ENCODE assay signal across 1 cellular context in the genomic region with DNA sequence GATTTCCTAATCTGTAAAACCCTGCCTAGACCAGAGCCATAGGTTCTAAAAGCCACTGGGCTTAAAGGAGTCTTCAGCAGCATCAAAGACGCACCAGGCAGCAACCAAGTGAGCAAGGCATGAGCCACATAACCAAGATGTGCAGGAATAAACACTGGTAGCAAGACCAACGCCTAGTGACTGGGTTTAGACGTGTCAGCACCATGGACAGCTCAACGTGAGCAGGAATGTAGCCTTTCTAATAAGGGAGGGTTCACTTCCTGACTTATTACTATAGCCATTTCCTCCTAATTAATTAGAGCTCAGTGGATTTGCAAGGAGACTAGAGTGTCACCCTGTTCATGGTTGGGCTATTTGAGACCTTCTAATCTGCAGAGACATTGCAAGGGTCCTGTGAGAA.
A peak's percentile ranks its signal among the peaks of the same experiment; 100 is the strongest.
TF ChIP-seq lines count a peak whose summit lies in the region.

No MANE protein-coding gene starts in this region.

TF ChIP-seq in WTC11, 78 proteins besides CTCF, POLR2A, EP300 and RAD21 (continued from another document):
- no peak for TF ChIP-seq NR2C2 (CRISPR knock-in tag; IDR thresholded peaks at IDR 0.05)
- no peak for TF ChIP-seq USF1 (CRISPR knock-in tag; IDR thresholded peaks at IDR 0.05)
- TF ChIP-seq ZNF416 (CRISPR knock-in tag; IDR thresholded peaks at IDR 0.05): no peak
- TF ChIP-seq, protein P1, sequence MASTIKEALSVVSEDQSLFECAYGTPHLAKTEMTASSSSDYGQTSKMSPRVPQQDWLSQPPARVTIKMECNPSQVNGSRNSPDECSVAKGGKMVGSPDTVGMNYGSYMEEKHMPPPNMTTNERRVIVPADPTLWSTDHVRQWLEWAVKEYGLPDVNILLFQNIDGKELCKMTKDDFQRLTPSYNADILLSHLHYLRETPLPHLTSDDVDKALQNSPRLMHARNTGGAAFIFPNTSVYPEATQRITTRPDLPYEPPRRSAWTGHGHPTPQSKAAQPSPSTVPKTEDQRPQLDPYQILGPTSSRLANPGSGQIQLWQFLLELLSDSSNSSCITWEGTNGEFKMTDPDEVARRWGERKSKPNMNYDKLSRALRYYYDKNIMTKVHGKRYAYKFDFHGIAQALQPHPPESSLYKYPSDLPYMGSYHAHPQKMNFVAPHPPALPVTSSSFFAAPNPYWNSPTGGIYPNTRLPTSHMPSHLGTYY (CRISPR knock-in tag; IDR thresholded peaks at IDR 0.05): no peak
- TF ChIP-seq ZNF232 (CRISPR knock-in tag; IDR thresholded peaks at IDR 0.05): 0 out of 2 replicates have a peak, but pooled peaks have one; percentile 83
- TF ChIP-seq ELF4 (CRISPR knock-in tag; IDR thresholded peaks at IDR 0.05; ENCODE audit: low read depth): no peak
- no peak for TF ChIP-seq CREB1 (CRISPR knock-in tag; IDR thresholded peaks at IDR 0.05)
- peak; percentile 93 for TF ChIP-seq TEAD4 (CRISPR knock-in tag; IDR thresholded peaks at IDR 0.05)
- 0 out of 2 replicates have a peak, but pooled peaks have one; percentile 35 for TF ChIP-seq SP1 (CRISPR knock-in tag; conservative IDR thresholded peaks at IDR 0.05)
- TF ChIP-seq TCF7 (CRISPR knock-in tag; IDR thresholded peaks at IDR 0.05; ENCODE audit: low read depth): 0 out of 2 replicates have a peak, but pooled peaks have one; percentile 28
- peak; percentile 87; the same call in 1 of the 2 replicates for TF ChIP-seq SMAD3 (CRISPR knock-in tag; IDR thresholded peaks at IDR 0.05; ENCODE audit: borderline replicate concordance)
- peak; percentile 45; the same call in 1 of the 2 replicates for TF ChIP-seq CREM (CRISPR knock-in tag; IDR thresholded peaks at IDR 0.05)
- TF ChIP-seq, protein P2, sequence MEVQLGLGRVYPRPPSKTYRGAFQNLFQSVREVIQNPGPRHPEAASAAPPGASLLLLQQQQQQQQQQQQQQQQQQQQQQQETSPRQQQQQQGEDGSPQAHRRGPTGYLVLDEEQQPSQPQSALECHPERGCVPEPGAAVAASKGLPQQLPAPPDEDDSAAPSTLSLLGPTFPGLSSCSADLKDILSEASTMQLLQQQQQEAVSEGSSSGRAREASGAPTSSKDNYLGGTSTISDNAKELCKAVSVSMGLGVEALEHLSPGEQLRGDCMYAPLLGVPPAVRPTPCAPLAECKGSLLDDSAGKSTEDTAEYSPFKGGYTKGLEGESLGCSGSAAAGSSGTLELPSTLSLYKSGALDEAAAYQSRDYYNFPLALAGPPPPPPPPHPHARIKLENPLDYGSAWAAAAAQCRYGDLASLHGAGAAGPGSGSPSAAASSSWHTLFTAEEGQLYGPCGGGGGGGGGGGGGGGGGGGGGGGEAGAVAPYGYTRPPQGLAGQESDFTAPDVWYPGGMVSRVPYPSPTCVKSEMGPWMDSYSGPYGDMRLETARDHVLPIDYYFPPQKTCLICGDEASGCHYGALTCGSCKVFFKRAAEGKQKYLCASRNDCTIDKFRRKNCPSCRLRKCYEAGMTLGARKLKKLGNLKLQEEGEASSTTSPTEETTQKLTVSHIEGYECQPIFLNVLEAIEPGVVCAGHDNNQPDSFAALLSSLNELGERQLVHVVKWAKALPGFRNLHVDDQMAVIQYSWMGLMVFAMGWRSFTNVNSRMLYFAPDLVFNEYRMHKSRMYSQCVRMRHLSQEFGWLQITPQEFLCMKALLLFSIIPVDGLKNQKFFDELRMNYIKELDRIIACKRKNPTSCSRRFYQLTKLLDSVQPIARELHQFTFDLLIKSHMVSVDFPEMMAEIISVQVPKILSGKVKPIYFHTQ (CRISPR knock-in tag; IDR thresholded peaks at IDR 0.05): no peak
- peak; percentile 49; the same call in 1 of the 2 replicates for TF ChIP-seq ZBTB43 (CRISPR knock-in tag; IDR thresholded peaks at IDR 0.05)
- peak; percentile 27; the same call in 1 of the 2 replicates for TF ChIP-seq FOXP1 (CRISPR knock-in tag; IDR thresholded peaks at IDR 0.05; ENCODE audit: borderline replicate concordance)
